ENCODE assay signal across 24 cellular contexts in the genomic region with DNA sequence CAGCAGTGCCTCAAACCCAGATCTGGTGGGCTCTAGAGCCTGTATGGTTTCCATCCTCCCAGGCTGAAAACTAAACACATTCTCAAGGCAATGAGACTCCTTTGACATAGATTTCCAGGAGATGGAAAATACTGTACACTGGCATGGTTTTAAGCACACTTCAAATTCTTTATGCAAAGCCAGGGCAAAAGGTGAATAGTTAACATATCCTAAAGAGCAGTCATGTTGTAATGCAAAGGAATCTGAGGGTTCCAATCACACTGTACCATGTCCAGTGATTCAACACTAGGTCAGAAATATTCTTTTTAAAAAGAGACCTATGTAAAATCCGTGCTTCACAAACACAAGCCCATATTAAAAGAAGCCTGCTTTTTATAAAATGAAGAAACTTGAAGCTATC.
"Had no signal": no experiment of that assay in that cellular context is flagged by ENCODE, and none has a peak within 500 bp of the region (broad histone marks: within the 10 kb centered on the region; RNA-seq: fewer than 3 reads in every experiment).

No MANE protein-coding gene starts in this region.

- H2AFZ ChIP-seq: neural progenitor cell had no signal

- H3K27ac Mint-ChIP-seq: activated CD4-positive, alpha-beta T cell treated with anti-CD3 and anti-CD28 coated beads, Interleukin-2, amount 10 ng/mL, durations not matched to agents 7 days and 5 days; activated CD8-positive, alpha-beta memory T cell treated with anti-CD3 and anti-CD28 coated beads, Interleukin-2, amount 10 ng/mL, durations not matched to agents 7 days and 5 days; activated CD8-positive, alpha-beta T cell treated with anti-CD3 and anti-CD28 coated beads for 36 hours; activated naive CD4-positive, alpha-beta T cell treated with anti-CD3 and anti-CD28 coated beads, Interleukin-2, amount 50 U/mL, for 72 hours; dendritic cell treated with granulocyte-macrophage colony-stimulating factor and Interleukin-4, amounts not matched to agents 40 ng/mL and 50 ng/mL, for 4 days; mesothelial cell of epicardium; neural progenitor cell had no signal

- H3K4me3 ChIP-seq: gastrocnemius medialis, neural progenitor cell, prostate gland, right atrium auricular region had no signal

- H3K36me3 ChIP-seq: gastrocnemius medialis, neural progenitor cell, prostate gland, right atrium auricular region had no signal

- H3K4me1 Mint-ChIP-seq: activated CD4-positive, alpha-beta T cell treated with anti-CD3 and anti-CD28 coated beads, Interleukin-2, amount 10 ng/mL, durations not matched to agents 7 days and 5 days; activated CD8-positive, alpha-beta memory T cell treated with anti-CD3 and anti-CD28 coated beads, Interleukin-2, amount 10 ng/mL, durations not matched to agents 7 days and 5 days; mesothelial cell of epicardium; naive thymus-derived CD8-positive, alpha-beta T cell had no signal

- H3K9me3 ChIP-seq: gastrocnemius medialis, prostate gland had no signal

- H3K27me3 ChIP-seq: gastrocnemius medialis, neural progenitor cell, right atrium auricular region had no signal

- DNase-seq: activated CD4-positive, alpha-beta T cell treated with anti-CD3 and anti-CD28 coated beads, Interleukin-2, amount 10 ng/mL, durations not matched to agents 7 days and 5 days; activated CD8-positive, alpha-beta memory T cell treated with anti-CD3 and anti-CD28 coated beads, Interleukin-2, amount 10 ng/mL, durations not matched to agents 7 days and 5 days; activated CD8-positive, alpha-beta T cell treated with anti-CD3 and anti-CD28 coated beads for 36 hours; activated gamma-delta T cell treated with Interleukin-2 at 50 U/mL for 16 hours; cerebellar nuclear complex; effector CD4-positive, alpha-beta T cell; erythroblast; gastrocnemius medialis; head of caudate nucleus; hypothalamus; left ventricle myocardium superior; mammary epithelial cell; naive thymus-derived CD8-positive, alpha-beta T cell; stimulated activated CD4-positive, alpha-beta T cell treated with anti-CD3 and anti-CD28 coated beads, Interleukin-12 subunit alpha, Interleukin-12 subunit beta, amount 100 ng/mL, for 4 hours; stimulated activated CD4-positive, alpha-beta T cell treated with anti-CD3 and anti-CD28 coated beads, Interleukin-4, amount 100 ng/mL, for 4 hours; stimulated activated naive CD8-positive, alpha-beta T cell treated with anti-CD3 and anti-CD28 coated beads, Interleukin-15, Interleukin-2, amounts not matched to agents 100 U/mL and 50 U/mL, for 24 hours had no signal

- H3K4me2 ChIP-seq: neural progenitor cell had no signal

- H3K36me3 Mint-ChIP-seq: activated CD8-positive, alpha-beta memory T cell treated with anti-CD3 and anti-CD28 coated beads, Interleukin-2, amount 10 ng/mL, durations not matched to agents 7 days and 5 days; activated naive CD4-positive, alpha-beta T cell treated with anti-CD3 and anti-CD28 coated beads, Interleukin-2, amount 50 U/mL, for 72 hours; mesothelial cell of epicardium; neural progenitor cell had no signal

- ATAC-seq: activated CD4-positive, CD25-positive, alpha-beta regulatory T cell treated with anti-CD3 and anti-CD28 coated beads, Interleukin-2, amount 50 U/mL, for 24 hours; activated CD8-positive, alpha-beta memory T cell treated with anti-CD3 and anti-CD28 coated beads, Interleukin-2, amount 10 ng/mL, durations not matched to agents 7 days and 5 days; activated CD8-positive, alpha-beta T cell treated with anti-CD3 and anti-CD28 coated beads for 36 hours; activated naive CD4-positive, alpha-beta T cell treated with anti-CD3 and anti-CD28 coated beads, Interleukin-2, amount 50 U/mL, for 72 hours; gastrocnemius medialis; left ventricle myocardium superior; naive thymus-derived CD8-positive, alpha-beta T cell; stimulated activated naive CD8-positive, alpha-beta T cell treated with anti-CD3 and anti-CD28 coated beads, Interleukin-15, Interleukin-2, amounts not matched to agents 100 U/mL and 50 U/mL, for 24 hours had no signal

- H3K27ac ChIP-seq: gastrocnemius medialis, neural progenitor cell, prostate gland, right atrium auricular region, VCaP had no signal

- H3K4me1 ChIP-seq: gastrocnemius medialis, neural progenitor cell, prostate gland, right atrium auricular region had no signal

- H3K4me3 Mint-ChIP-seq: activated CD4-positive, alpha-beta T cell treated with anti-CD3 and anti-CD28 coated beads, Interleukin-2, amount 10 ng/mL, durations not matched to agents 7 days and 5 days; activated CD8-positive, alpha-beta memory T cell treated with anti-CD3 and anti-CD28 coated beads, Interleukin-2, amount 10 ng/mL, durations not matched to agents 7 days and 5 days; activated CD8-positive, alpha-beta T cell treated with anti-CD3 and anti-CD28 coated beads for 36 hours; dendritic cell treated with granulocyte-macrophage colony-stimulating factor and Interleukin-4, amounts not matched to agents 40 ng/mL and 50 ng/mL, for 4 days; mesothelial cell of epicardium; naive thymus-derived CD8-positive, alpha-beta T cell; neural progenitor cell had no signal
